In genomic region chr19:5960005-5961001, GRCh38 we compare ENCODE assay signal across 3 cellular contexts.
TF ChIP-seq lines count a peak whose summit lies in the region.

No MANE protein-coding gene starts in this region.

TF ChIP-seq in IMR-90, 13 proteins besides CTCF, POLR2A, EP300 and RAD21 (continued from another document):
- TF ChIP-seq BHLHE40 (IDR thresholded peaks at IDR 0.05; ENCODE audit: low read depth, low read length): no peak
- TF ChIP-seq ELK1 (IDR thresholded peaks at IDR 0.05; ENCODE audit: borderline replicate concordance, low read depth, low read length): no peak
- no peak for TF ChIP-seq MAZ (IDR thresholded peaks at IDR 0.05; ENCODE audit: borderline replicate concordance, low read depth, low read length)
- TF ChIP-seq CHD1 (IDR thresholded peaks at IDR 0.05; ENCODE audit: low read depth, low read length): no peak
- no peak for TF ChIP-seq USF2 (IDR thresholded peaks at IDR 0.05; ENCODE audit: low read depth, low read length)
- TF ChIP-seq MXI1 (IDR thresholded peaks at IDR 0.05; ENCODE audit: borderline replicate concordance, low read depth, low read length): no peak

TF ChIP-seq in SK-N-SH treated with all-trans-retinoic acid at 6 μM for 48 hours, 23 proteins besides CTCF, POLR2A, EP300 and RAD21 (continued from another document):
- TF ChIP-seq CREB5 (CRISPR knock-in tag; IDR thresholded peaks at IDR 0.05; ENCODE audit: low read depth) (no peak), ISL1 (CRISPR knock-in tag; IDR thresholded peaks at IDR 0.05) (no peak), RARB (CRISPR knock-in tag; IDR thresholded peaks at IDR 0.05) (no peak), CSRNP3 (CRISPR knock-in tag; IDR thresholded peaks at IDR 0.05) (no peak), POU6F1 (CRISPR knock-in tag; IDR thresholded peaks at IDR 0.05; ENCODE audit: borderline replicate concordance, low read depth) (no peak), TOX (CRISPR knock-in tag; IDR thresholded peaks at IDR 0.05; ENCODE audit: borderline replicate concordance) (no peak), GLIS3 (CRISPR knock-in tag; IDR thresholded peaks at IDR 0.05) (no peak), ZNF565 (CRISPR knock-in tag; conservative IDR thresholded peaks at IDR 0.05; ENCODE audit: low read depth) (no peak)

TF ChIP-seq in HEK293T, 16 proteins besides CTCF, POLR2A, EP300 and RAD21 (continued from another document):
- TF ChIP-seq HDGF (IDR thresholded peaks at IDR 0.05; ENCODE audit: borderline replicate concordance) (no peak), ZNF384 (IDR thresholded peaks at IDR 0.05) (no peak), FOXK2 (IDR thresholded peaks at IDR 0.05) (no peak)
